Comparison of ENCODE assay signal across 15 cellular contexts in the genomic region with DNA sequence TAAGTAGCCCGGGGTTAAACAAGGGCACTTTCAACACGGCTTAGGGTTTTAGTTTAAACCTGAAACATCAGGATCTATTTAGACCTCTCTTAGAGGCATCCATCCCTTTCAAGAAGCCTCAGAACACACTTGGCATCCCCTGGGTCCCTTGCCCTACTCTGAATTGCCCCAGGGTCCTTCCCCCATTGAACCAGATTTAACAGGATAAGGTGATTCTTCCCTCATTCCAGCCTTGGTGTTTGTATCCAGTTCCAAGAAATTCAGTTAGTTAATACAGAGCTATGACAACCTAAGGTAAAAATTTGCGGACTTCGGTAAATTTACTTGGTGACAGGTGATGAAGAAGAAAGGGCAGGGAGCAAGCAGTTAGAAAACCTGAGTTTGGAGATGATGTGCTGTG. TPM values are rescaled to one million over a fixed set of nuclear protein-coding genes. Genes with fewer than 3 reads are reported as not detected.
A peak's percentile ranks its signal among the peaks of the same experiment; 100 is the strongest.
DNase-seq lines count a peak whose midpoint lies in the region; ATAC-seq, FAIRE-seq and TF ChIP-seq lines count a peak whose summit lies in the region.
"Had no signal": no experiment of that assay in that cellular context is flagged by ENCODE, and none has a peak within 500 bp of the region (broad histone marks: within the 10 kb centered on the region; RNA-seq: fewer than 3 reads in every experiment).

No MANE protein-coding gene starts in this region.

- no peaks in the 10 kb centered on the region for H3K9me3 ChIP-seq in pancreas

- TF ChIP-seq CTCF in VCaP (conservative IDR thresholded peaks at IDR 0.05): no peak
- no peak for TF ChIP-seq CTCF in pancreas (IDR thresholded peaks at IDR 0.05)

- ATAC-seq in pancreas: no peak
- ATAC-seq in HG03469 (IDR thresholded peaks at IDR 0.05; ENCODE audit: unreplicated experiment): no peak
- ATAC-seq in HG03378 (IDR thresholded peaks at IDR 0.05; ENCODE audit: unreplicated experiment): no peak
- ATAC-seq in effector memory CD8-positive, alpha-beta T cell (replicated peaks): no peak

- peaks cover 12 to 28% of the 10 kb centered on the region in 2 donors for H3K27me3 Mint-ChIP-seq in effector memory CD8-positive, alpha-beta T cell

- H3K4me1 Mint-ChIP-seq in effector memory CD8-positive, alpha-beta T cell (ENCODE audit: low read depth in 2 of 2): peaks cover 4 to 5% of the 10 kb centered on the region in 2 donors

- peak overlapping the region; percentile 52 for H3K27ac ChIP-seq in VCaP
- H3K27ac ChIP-seq in caudate nucleus (ENCODE audit: low read depth, low read length): peak overlapping the region; percentile 36
- peak overlapping the region in 3 of 4 donors; percentile 73 to 81 (median 79) for H3K27ac ChIP-seq in pancreas
- H3K27ac ChIP-seq: C4-2B had no signal

- no peak for FAIRE-seq in pancreas (lab: Jason Lieb, UNC)
- FAIRE-seq: A204.1, G401.6, GM12891, GM19239, H1 had no signal

- DNase-seq in caudate nucleus (lab: John Stamatoyannopoulos, UW) (no peak), pancreas (no peak)
- no peak for DNase-seq in effector memory CD8-positive, alpha-beta T cell
- DNase-seq: ACHN; CD4-positive, alpha-beta memory T cell; H9 had no signal

- no peaks in the 10 kb centered on the region for H3K27me3 ChIP-seq in pancreas

- WGBS in pancreas, 2 donors: 80 to 93% methylated on average over 4 of the region's 4 CpGs

- no peak overlapping the region for H3K4me3 Mint-ChIP-seq in effector memory CD8-positive, alpha-beta T cell
- H3K4me3 Mint-ChIP-seq: CD4-positive, alpha-beta memory T cell; H9 had no signal

- peaks cover 11 to 24% (median 21%) of the 10 kb centered on the region in 3 donors for H3K4me1 ChIP-seq in pancreas

- no peak overlapping the region for H3K27ac Mint-ChIP-seq in effector memory CD8-positive, alpha-beta T cell
- H3K27ac Mint-ChIP-seq: CD4-positive, alpha-beta memory T cell; H9 had no signal

- intact Hi-C loops in pancreas (cut with DNase I): no loop called here

- peaks cover 4% of the 10 kb centered on the region for H3K36me3 Mint-ChIP-seq in effector memory CD8-positive, alpha-beta T cell (ENCODE audit: insufficient read depth)
- H3K36me3 Mint-ChIP-seq: CD4-positive, alpha-beta memory T cell had no signal

- H3K9me3 Mint-ChIP-seq in effector memory CD8-positive, alpha-beta T cell: no peaks in the 10 kb centered on the region

- H3K4me3 ChIP-seq in pancreas: no peak overlapping the region

- no peaks in the 10 kb centered on the region for H3K36me3 ChIP-seq in pancreas

RNA-seq across cellular contexts. Expression of a gene that starts 35.8 kb away (rescaled TPM):
- 10 to 100 TPM; 32.0 to 67.2 (median 40.7) TPM for total RNA-seq in pancreas
- 10 to 100 TPM; 15.9 to 29.1 TPM for polyA plus RNA-seq in pancreas
